ENCODE assay signal across 14 cellular contexts in the genomic region with DNA sequence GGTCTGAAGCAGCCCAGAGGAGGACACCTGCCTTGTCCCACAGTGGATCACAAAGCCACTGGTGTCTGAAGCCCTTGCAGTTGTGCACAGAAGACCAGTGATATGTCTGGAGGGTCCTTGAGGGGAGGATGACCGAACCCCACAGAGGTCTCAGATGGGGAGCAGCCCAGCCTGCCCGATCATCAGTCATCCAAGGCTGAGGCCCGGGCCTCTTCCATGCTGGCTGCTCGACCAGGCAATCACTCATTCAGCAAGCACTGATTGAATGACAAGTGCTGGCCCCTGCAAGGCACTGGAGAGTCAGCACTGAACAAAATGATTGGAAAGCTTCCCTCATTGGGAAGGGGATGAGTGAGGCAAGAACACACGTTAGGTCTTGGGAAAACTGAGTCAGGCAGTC. TPM values are rescaled to one million over a fixed set of nuclear protein-coding genes. Genes with fewer than 3 reads are reported as not detected.
DNase-seq lines count a peak whose midpoint lies in the region; ATAC-seq, FAIRE-seq and TF ChIP-seq lines count a peak whose summit lies in the region.
"Had no signal": no experiment of that assay in that cellular context is flagged by ENCODE, and none has a peak within 500 bp of the region (broad histone marks: within the 10 kb centered on the region; RNA-seq: fewer than 3 reads in every experiment).

No MANE protein-coding gene starts in this region.

- H3K9me3 ChIP-seq in right atrium auricular region: no peaks in the 10 kb centered on the region
- peaks cover 0 to 5% (median 0%) of the 10 kb centered on the region in 11 donors for H3K9me3 ChIP-seq in heart right ventricle
- no peaks in the 10 kb centered on the region for H3K9me3 ChIP-seq in left lung
- H3K9me3 ChIP-seq: thyroid gland had no signal

- POLR2A ChIA-PET in activated CD8-positive, alpha-beta T cell treated with anti-CD3 and anti-CD28 coated beads for 36 hours (lab: Charles Lee): interaction anchor here (0.5 to 20.0 kb wide), 5 partner anchors 8 to 32 kb away, joined by 3 to 333 read pairs (median 6); a partner anchor contains a TSS

- H3K36me3 ChIP-seq in right atrium auricular region: no peaks in the 10 kb centered on the region
- H3K36me3 ChIP-seq in heart right ventricle: peaks cover 0 to 6% (median 0%) of the 10 kb centered on the region in 9 donors
- no peaks in the 10 kb centered on the region for H3K36me3 ChIP-seq in left lung
- H3K36me3 ChIP-seq: thyroid gland had no signal

- no peaks in the 10 kb centered on the region for H3K27me3 Mint-ChIP-seq in activated CD8-positive, alpha-beta T cell treated with anti-CD3 and anti-CD28 coated beads for 36 hours
- H3K27me3 Mint-ChIP-seq in type B pancreatic cell: peaks cover 46% of the 10 kb centered on the region

- H3K27me3 ChIP-seq in right atrium auricular region: no peaks in the 10 kb centered on the region
- H3K27me3 ChIP-seq in heart right ventricle: peaks cover 0 to 59% (median 35%) of the 10 kb centered on the region in 7 donors
- peaks cover 0 to 11% of the 10 kb centered on the region in 2 donors for H3K27me3 ChIP-seq in left lung
- H3K27me3 ChIP-seq: thyroid gland had no signal

- TF ChIP-seq CTCF in right atrium auricular region (IDR thresholded peaks at IDR 0.05): no peak
- TF ChIP-seq CTCF in heart right ventricle (IDR thresholded peaks at IDR 0.05): no peak
- TF ChIP-seq CTCF in activated CD8-positive, alpha-beta T cell treated with anti-CD3 and anti-CD28 coated beads for 36 hours (IDR thresholded peaks at IDR 0.05): no peak
- TF ChIP-seq CTCF in left lung (IDR thresholded peaks at IDR 0.05): no peak
- TF ChIP-seq CTCF in type B pancreatic cell (conservative IDR thresholded peaks at IDR 0.05): no peak

- peaks cover 96% of the 10 kb centered on the region for H3K4me1 Mint-ChIP-seq in activated CD8-positive, alpha-beta T cell treated with anti-CD3 and anti-CD28 coated beads for 36 hours (ENCODE audit: low read depth)
- no peaks in the 10 kb centered on the region for H3K4me1 Mint-ChIP-seq in type B pancreatic cell (ENCODE audit: unreplicated experiment)

- H3K27ac Mint-ChIP-seq in activated CD8-positive, alpha-beta T cell treated with anti-CD3 and anti-CD28 coated beads for 36 hours: peak overlapping the region; percentile 87
- no peak overlapping the region for H3K27ac Mint-ChIP-seq in type B pancreatic cell

- H3K4me3 Mint-ChIP-seq in activated CD8-positive, alpha-beta T cell treated with anti-CD3 and anti-CD28 coated beads for 36 hours: no peak overlapping the region
- H3K4me3 Mint-ChIP-seq in type B pancreatic cell: no peak overlapping the region

- no peaks in the 10 kb centered on the region for H3K4me1 ChIP-seq in right atrium auricular region
- H3K4me1 ChIP-seq in heart right ventricle: peaks cover 0 to 78% (median 0%) of the 10 kb centered on the region in 9 donors
- H3K4me1 ChIP-seq in left lung: peaks cover 0 to 95% of the 10 kb centered on the region in 2 donors
- H3K4me1 ChIP-seq: parathyroid adenoma, thyroid gland had no signal

- CTCF ChIA-PET in activated CD8-positive, alpha-beta T cell treated with anti-CD3 and anti-CD28 coated beads for 36 hours (lab: Charles Lee): interaction anchor here (1.1 kb wide), 1 partner anchor 36 kb away, joined by 3 read pairs; no protein-coding TSS in a partner anchor

- DNase-seq in right atrium auricular region (ENCODE audit: low spot score) (peak; percentile 54), heart right ventricle (no peak), left lung (no peak), type B pancreatic cell (ENCODE audit: extremely low spot score, unreplicated experiment) (peak; percentile 39), urothelium cell line (ENCODE audit: low spot score) (no peak), SIG-M5 treated with dmso at 0.1 percent for 504 hours (lab: John Stamatoyannopoulos, UW; ENCODE audit: unreplicated experiment) (no peak)
- no peak for DNase-seq in activated CD8-positive, alpha-beta T cell treated with anti-CD3 and anti-CD28 coated beads for 36 hours
- DNase-seq: EL, NCI-H1092, NCI-H2227 treated with DMSO at 0.1 percent for 48 hours had no signal

- no peak for FAIRE-seq in urothelium cell line (lab: Jason Lieb, UNC)

- peak overlapping the region; percentile 11 to 14 for H3K27ac ChIP-seq in right atrium auricular region
- peak overlapping the region in 3 of 10 donors; percentile 27 to 82 (median 55) for H3K27ac ChIP-seq in heart right ventricle
- peak overlapping the region; percentile 46 to 93 for H3K27ac ChIP-seq in left lung
- H3K27ac ChIP-seq: parathyroid adenoma, thyroid gland, VCaP had no signal

- ATAC-seq in heart right ventricle (no peak), left lung (no peak), GM18517 (IDR thresholded peaks at IDR 0.05; ENCODE audit: unreplicated experiment) (no peak)
- ATAC-seq in activated CD8-positive, alpha-beta T cell treated with anti-CD3 and anti-CD28 coated beads for 36 hours: no peak

- no peak overlapping the region for H3K4me3 ChIP-seq in right atrium auricular region
- H3K4me3 ChIP-seq in heart right ventricle: peak overlapping the region in 1 of 10 donors; percentile 15
- H3K4me3 ChIP-seq in left lung: peak overlapping the region in 1 of 2 donors; percentile 3
- H3K4me3 ChIP-seq: thyroid gland had no signal

- peaks cover 79% of the 10 kb centered on the region for H3K36me3 Mint-ChIP-seq in activated CD8-positive, alpha-beta T cell treated with anti-CD3 and anti-CD28 coated beads for 36 hours (ENCODE audit: low read depth)
- no peaks in the 10 kb centered on the region for H3K36me3 Mint-ChIP-seq in type B pancreatic cell

- peaks cover 19% of the 10 kb centered on the region for H3K9me3 Mint-ChIP-seq in activated CD8-positive, alpha-beta T cell treated with anti-CD3 and anti-CD28 coated beads for 36 hours
- H3K9me3 Mint-ChIP-seq in type B pancreatic cell: no peaks in the 10 kb centered on the region

- intact Hi-C loops in heart right ventricle (cut with DNase I): no loop called here
- intact Hi-C loops in activated CD8-positive, alpha-beta T cell treated with anti-CD3 and anti-CD28 coated beads for 36 hours (cut with micrococcal nuclease): no loop called here
- intact Hi-C loops in left lung (cut with DNase I): no loop called here

- WGBS in heart right ventricle, 2 donors: 81 to 84% methylated on average over 5 of the region's 5 CpGs

RNA-seq across cellular contexts. Expression of a gene that starts 10.5 kb away (rescaled TPM):
- total RNA-seq in right atrium auricular region (1 to 10 TPM; 5.0 to 7.5 TPM), heart right ventricle (10 to 100 TPM in 1 of 10 donors, 1 to 10 TPM in 7, under 1 TPM in 2; 0.66 to 10.1 (median 2.4) TPM), left lung (10 to 100 TPM; 19.4 to 84.8 TPM), type B pancreatic cell (ENCODE audit: low replicate concordance) (0.29 TPM in 2 replicates)
- 1 to 10 TPM; 1.4 to 2.0 TPM for polyA plus RNA-seq in heart right ventricle
- total RNA-seq in activated CD8-positive, alpha-beta T cell treated with anti-CD3 and anti-CD28 coated beads for 36 hours: 10 to 100 TPM; 46.7 to 50.4 TPM

Comparison
In these comparisons a context has a peak if more than half of its experiments do, and no peak if none do; other contexts are left out.
1. DNase-seq: peak in right atrium auricular region (single experiment) and type B pancreatic cell (single experiment); none in heart right ventricle (0 of 2), activated CD8-positive, alpha-beta T cell treated with anti-CD3 and anti-CD28 coated beads for 36 hours (single experiment), left lung (0 of 2), urothelium cell line (single experiment) and SIG-M5 treated with dmso at 0.1 percent for 504 hours (single experiment).